18 cellular contexts compared by ENCODE assay signal in the genomic region with DNA sequence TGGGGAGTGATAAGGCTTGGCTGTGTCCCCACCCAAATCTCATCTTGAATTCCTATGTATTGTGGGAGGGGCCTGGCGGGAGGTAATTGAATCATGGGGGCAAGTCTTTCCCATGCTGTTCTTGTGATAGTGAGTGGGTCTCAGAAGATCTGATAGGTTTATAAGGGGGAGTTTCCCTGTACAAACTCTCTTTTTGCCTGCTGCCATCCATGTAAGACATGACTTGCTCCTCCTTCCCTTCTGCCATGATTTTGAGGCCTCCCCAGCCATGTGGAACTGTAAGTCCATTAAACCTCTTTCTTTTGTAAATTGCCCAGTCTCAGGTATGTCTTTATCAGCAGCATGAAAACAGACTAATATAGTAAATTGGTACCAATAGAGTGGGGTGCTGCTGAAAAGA. TPM values are rescaled to one million over a fixed set of nuclear protein-coding genes. Genes with fewer than 3 reads are reported as not detected.
"Had no signal": no experiment of that assay in that cellular context is flagged by ENCODE, and none has a peak within 500 bp of the region (broad histone marks: within the 10 kb centered on the region; RNA-seq: fewer than 3 reads in every experiment).

No MANE protein-coding gene starts in this region.

RNA-seq across cellular contexts. Expression of a gene that starts 20.8 kb away (rescaled TPM):
- total RNA-seq: ascending aorta, cardiac muscle cell, chondrocyte had no signal
- polyA plus RNA-seq: cardiac muscle cell had no signal

RNA-seq across cellular contexts. Expression of a gene that starts 45.7 kb away (rescaled TPM):
- total RNA-seq: activated naive CD4-positive, alpha-beta T cell treated with anti-CD3 and anti-CD28 coated beads for 36 hours; activated naive CD4-positive, alpha-beta T cell treated with anti-CD3 and anti-CD28 coated beads, Interleukin-2, amount 50 U/mL, for 72 hours; activated naive CD8-positive, alpha-beta T cell treated with anti-CD3 and anti-CD28 coated beads for 36 hours; activated naive CD8-positive, alpha-beta T cell treated with anti-CD3 and anti-CD28 coated beads, Interleukin-2, amount 10 ng/mL, durations not matched to agents 7 days and 5 days; activated T-cell treated with anti-CD3 and anti-CD28 coated beads, Interleukin-2, amount 50 U/mL, for 4 hours; activated T-cell treated with anti-CD3 and anti-CD28 coated beads, Interleukin-2, amount 50 U/mL, for 72 hours; activated T-helper 1 cell treated with anti-CD3 and anti-CD28 coated beads, Interleukin-12 subunit alpha, Interleukin-12 subunit beta, Interleukin-2, Interleukin-4 antibody, amounts not matched to agents 30 ng/mL and 10 ng/mL and 1 ng/mL, durations not matched to agents 14 hours and 24 hours and 36 hours; activated T-helper 17 cell treated with anti-CD3 and anti-CD28 coated beads, Interleukin-2, amount 50 U/mL, for 72 hours; activated T-helper 2 cell treated with anti-CD3 and anti-CD28 coated beads, Interferon-gamma antibody, Interleukin-2, Interleukin-4, amounts not matched to agents 10 μg/mL and 5 μg/mL and 100 μg/mL, durations not matched to agents 14 hours and 24 hours and 36 hours; adrenal gland; ascending aorta; astrocyte; body of pancreas; breast epithelium; bronchial epithelial cell; cardiac muscle cell; cerebellum; chondrocyte had no signal
- polyA plus RNA-seq: adrenal gland had no signal
